In the genomic region with DNA sequence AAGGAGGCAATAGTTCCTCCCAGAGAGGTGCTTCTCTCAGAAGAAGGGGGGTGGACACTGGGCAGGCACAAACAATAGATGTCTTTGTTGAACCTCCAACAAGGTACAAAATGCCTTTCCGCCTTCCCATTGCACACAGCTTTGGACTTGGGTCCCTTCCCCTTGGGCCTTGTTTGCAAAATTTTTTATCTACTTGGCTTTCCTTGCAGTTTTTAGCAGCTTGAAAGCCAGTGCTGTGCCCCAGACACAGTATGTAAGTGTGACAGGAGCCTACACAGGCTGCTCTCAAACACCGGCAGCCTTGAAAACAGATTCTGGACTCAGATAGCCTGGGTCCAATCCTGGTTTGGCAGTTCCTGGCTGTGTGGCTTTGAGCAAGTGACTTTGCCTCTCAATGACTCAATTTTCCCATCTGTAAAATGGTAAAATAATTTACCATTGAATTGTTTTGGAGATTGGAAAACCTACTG, we compare ENCODE assay signal across 1 cellular context.
TF ChIP-seq lines count a peak whose summit lies in the region.

No MANE protein-coding gene starts in this region.

TF ChIP-seq in HepG2, 621 proteins besides CTCF, POLR2A, EP300 and RAD21 (continued from another document and continues in another):
- TF ChIP-seq, protein P1, sequence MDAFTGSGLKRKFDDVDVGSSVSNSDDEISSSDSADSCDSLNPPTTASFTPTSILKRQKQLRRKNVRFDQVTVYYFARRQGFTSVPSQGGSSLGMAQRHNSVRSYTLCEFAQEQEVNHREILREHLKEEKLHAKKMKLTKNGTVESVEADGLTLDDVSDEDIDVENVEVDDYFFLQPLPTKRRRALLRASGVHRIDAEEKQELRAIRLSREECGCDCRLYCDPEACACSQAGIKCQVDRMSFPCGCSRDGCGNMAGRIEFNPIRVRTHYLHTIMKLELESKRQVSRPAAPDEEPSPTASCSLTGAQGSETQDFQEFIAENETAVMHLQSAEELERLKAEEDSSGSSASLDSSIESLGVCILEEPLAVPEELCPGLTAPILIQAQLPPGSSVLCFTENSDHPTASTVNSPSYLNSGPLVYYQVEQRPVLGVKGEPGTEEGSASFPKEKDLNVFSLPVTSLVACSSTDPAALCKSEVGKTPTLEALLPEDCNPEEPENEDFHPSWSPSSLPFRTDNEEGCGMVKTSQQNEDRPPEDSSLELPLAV (CRISPR knock-in tag; conservative IDR thresholded peaks at IDR 0.05; ENCODE audit: low read depth) = no peak
- TF ChIP-seq MXD4 (CRISPR knock-in tag; IDR thresholded peaks at IDR 0.05) (no peak), POLR2AphosphoS2 (IDR thresholded peaks at IDR 0.05; ENCODE audit: low read depth, low read length) (no peak), HOXD1 (CRISPR knock-in tag; IDR thresholded peaks at IDR 0.05) (no peak), ERF (CRISPR knock-in tag; IDR thresholded peaks at IDR 0.05) (no peak), ISX (CRISPR knock-in tag; conservative IDR thresholded peaks at IDR 0.05) (no peak), GTF2F1 (IDR thresholded peaks at IDR 0.05; ENCODE audit: low read length) (no peak), IKZF1 (IDR thresholded peaks at IDR 0.05) (no peak), SP4 (CRISPR knock-in tag; IDR thresholded peaks at IDR 0.05) (no peak), MEIS1 (CRISPR knock-in tag; IDR thresholded peaks at IDR 0.05; ENCODE audit: borderline replicate concordance) (0 out of 2 replicates have a peak, but pooled peaks have one; percentile 86), IKZF4 (CRISPR knock-in tag; IDR thresholded peaks at IDR 0.05; ENCODE audit: borderline replicate concordance, low read depth, not compliant biosample characterization) (no peak), DPF2 (CRISPR knock-in tag; IDR thresholded peaks at IDR 0.05; ENCODE audit: borderline replicate concordance, low read depth) (0 out of 2 replicates have a peak, but pooled peaks have one; percentile 46), ZNF33A (CRISPR knock-in tag; IDR thresholded peaks at IDR 0.05; ENCODE audit: borderline replicate concordance) (no peak), SALL1 (CRISPR knock-in tag; IDR thresholded peaks at IDR 0.05) (peak; percentile 87), ZNF598 (CRISPR knock-in tag; IDR thresholded peaks at IDR 0.05; ENCODE audit: borderline replicate concordance) (no peak), ZNF567 (CRISPR knock-in tag; IDR thresholded peaks at IDR 0.05; ENCODE audit: borderline replicate concordance) (no peak), KMT2B (CRISPR knock-in tag; IDR thresholded peaks at IDR 0.05) (no peak), ZNF180 (CRISPR knock-in tag; IDR thresholded peaks at IDR 0.05; ENCODE audit: borderline replicate concordance, low read depth) (no peak), NFYC (CRISPR knock-in tag; IDR thresholded peaks at IDR 0.05) (no peak), NFKB2 (CRISPR knock-in tag; IDR thresholded peaks at IDR 0.05; ENCODE audit: borderline replicate concordance) (no peak), ZNF605 (CRISPR knock-in tag; IDR thresholded peaks at IDR 0.05) (no peak), ZNF326 (CRISPR knock-in tag; IDR thresholded peaks at IDR 0.05; ENCODE audit: borderline replicate concordance) (no peak), ZFP82 (CRISPR knock-in tag; IDR thresholded peaks at IDR 0.05; ENCODE audit: borderline replicate concordance) (no peak), PRPF4 (IDR thresholded peaks at IDR 0.05; ENCODE audit: low read depth, low read length, poor library complexity, severe bottlenecking) (no peak), KDM4B (CRISPR knock-in tag; IDR thresholded peaks at IDR 0.05) (no peak)
- TF ChIP-seq, protein P2, sequence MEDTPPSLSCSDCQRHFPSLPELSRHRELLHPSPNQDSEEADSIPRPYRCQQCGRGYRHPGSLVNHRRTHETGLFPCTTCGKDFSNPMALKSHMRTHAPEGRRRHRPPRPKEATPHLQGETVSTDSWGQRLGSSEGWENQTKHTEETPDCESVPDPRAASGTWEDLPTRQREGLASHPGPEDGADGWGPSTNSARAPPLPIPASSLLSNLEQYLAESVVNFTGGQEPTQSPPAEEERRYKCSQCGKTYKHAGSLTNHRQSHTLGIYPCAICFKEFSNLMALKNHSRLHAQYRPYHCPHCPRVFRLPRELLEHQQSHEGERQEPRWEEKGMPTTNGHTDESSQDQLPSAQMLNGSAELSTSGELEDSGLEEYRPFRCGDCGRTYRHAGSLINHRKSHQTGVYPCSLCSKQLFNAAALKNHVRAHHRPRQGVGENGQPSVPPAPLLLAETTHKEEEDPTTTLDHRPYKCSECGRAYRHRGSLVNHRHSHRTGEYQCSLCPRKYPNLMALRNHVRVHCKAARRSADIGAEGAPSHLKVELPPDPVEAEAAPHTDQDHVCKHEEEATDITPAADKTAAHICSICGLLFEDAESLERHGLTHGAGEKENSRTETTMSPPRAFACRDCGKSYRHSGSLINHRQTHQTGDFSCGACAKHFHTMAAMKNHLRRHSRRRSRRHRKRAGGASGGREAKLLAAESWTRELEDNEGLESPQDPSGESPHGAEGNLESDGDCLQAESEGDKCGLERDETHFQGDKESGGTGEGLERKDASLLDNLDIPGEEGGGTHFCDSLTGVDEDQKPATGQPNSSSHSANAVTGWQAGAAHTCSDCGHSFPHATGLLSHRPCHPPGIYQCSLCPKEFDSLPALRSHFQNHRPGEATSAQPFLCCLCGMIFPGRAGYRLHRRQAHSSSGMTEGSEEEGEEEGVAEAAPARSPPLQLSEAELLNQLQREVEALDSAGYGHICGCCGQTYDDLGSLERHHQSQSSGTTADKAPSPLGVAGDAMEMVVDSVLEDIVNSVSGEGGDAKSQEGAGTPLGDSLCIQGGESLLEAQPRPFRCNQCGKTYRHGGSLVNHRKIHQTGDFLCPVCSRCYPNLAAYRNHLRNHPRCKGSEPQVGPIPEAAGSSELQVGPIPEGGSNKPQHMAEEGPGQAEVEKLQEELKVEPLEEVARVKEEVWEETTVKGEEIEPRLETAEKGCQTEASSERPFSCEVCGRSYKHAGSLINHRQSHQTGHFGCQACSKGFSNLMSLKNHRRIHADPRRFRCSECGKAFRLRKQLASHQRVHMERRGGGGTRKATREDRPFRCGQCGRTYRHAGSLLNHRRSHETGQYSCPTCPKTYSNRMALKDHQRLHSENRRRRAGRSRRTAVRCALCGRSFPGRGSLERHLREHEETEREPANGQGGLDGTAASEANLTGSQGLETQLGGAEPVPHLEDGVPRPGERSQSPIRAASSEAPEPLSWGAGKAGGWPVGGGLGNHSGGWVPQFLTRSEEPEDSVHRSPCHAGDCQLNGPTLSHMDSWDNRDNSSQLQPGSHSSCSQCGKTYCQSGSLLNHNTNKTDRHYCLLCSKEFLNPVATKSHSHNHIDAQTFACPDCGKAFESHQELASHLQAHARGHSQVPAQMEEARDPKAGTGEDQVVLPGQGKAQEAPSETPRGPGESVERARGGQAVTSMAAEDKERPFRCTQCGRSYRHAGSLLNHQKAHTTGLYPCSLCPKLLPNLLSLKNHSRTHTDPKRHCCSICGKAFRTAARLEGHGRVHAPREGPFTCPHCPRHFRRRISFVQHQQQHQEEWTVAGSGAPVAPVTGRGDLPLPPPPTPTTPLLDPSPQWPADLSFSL (CRISPR knock-in tag; IDR thresholded peaks at IDR 0.05) = no peak
- TF ChIP-seq, protein P3, sequence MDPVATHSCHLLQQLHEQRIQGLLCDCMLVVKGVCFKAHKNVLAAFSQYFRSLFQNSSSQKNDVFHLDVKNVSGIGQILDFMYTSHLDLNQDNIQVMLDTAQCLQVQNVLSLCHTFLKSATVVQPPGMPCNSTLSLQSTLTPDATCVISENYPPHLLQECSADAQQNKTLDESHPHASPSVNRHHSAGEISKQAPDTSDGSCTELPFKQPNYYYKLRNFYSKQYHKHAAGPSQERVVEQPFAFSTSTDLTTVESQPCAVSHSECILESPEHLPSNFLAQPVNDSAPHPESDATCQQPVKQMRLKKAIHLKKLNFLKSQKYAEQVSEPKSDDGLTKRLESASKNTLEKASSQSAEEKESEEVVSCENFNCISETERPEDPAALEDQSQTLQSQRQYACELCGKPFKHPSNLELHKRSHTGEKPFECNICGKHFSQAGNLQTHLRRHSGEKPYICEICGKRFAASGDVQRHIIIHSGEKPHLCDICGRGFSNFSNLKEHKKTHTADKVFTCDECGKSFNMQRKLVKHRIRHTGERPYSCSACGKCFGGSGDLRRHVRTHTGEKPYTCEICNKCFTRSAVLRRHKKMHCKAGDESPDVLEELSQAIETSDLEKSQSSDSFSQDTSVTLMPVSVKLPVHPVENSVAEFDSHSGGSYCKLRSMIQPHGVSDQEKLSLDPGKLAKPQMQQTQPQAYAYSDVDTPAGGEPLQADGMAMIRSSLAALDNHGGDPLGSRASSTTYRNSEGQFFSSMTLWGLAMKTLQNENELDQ (CRISPR knock-in tag; IDR thresholded peaks at IDR 0.05; ENCODE audit: borderline replicate concordance) = no peak
- TF ChIP-seq, protein P4, sequence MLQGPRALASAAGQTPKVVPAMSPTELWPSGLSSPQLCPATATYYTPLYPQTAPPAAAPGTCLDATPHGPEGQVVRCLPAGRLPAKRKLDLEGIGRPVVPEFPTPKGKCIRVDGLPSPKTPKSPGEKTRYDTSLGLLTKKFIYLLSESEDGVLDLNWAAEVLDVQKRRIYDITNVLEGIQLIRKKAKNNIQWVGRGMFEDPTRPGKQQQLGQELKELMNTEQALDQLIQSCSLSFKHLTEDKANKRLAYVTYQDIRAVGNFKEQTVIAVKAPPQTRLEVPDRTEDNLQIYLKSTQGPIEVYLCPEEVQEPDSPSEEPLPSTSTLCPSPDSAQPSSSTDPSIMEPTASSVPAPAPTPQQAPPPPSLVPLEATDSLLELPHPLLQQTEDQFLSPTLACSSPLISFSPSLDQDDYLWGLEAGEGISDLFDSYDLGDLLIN (CRISPR knock-in tag; IDR thresholded peaks at IDR 0.05; ENCODE audit: borderline replicate concordance) = no peak
- TF ChIP-seq, protein P5, sequence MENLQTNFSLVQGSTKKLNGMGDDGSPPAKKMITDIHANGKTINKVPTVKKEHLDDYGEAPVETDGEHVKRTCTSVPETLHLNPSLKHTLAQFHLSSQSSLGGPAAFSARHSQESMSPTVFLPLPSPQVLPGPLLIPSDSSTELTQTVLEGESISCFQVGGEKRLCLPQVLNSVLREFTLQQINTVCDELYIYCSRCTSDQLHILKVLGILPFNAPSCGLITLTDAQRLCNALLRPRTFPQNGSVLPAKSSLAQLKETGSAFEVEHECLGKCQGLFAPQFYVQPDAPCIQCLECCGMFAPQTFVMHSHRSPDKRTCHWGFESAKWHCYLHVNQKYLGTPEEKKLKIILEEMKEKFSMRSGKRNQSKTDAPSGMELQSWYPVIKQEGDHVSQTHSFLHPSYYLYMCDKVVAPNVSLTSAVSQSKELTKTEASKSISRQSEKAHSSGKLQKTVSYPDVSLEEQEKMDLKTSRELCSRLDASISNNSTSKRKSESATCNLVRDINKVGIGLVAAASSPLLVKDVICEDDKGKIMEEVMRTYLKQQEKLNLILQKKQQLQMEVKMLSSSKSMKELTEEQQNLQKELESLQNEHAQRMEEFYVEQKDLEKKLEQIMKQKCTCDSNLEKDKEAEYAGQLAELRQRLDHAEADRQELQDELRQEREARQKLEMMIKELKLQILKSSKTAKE (CRISPR knock-in tag; IDR thresholded peaks at IDR 0.05; ENCODE audit: borderline replicate concordance) = no peak; the same call in 1 of the 2 replicates
- TF ChIP-seq, protein P6, sequence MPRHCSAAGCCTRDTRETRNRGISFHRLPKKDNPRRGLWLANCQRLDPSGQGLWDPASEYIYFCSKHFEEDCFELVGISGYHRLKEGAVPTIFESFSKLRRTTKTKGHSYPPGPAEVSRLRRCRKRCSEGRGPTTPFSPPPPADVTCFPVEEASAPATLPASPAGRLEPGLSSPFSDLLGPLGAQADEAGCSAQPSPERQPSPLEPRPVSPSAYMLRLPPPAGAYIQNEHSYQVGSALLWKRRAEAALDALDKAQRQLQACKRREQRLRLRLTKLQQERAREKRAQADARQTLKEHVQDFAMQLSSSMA (CRISPR knock-in tag; IDR thresholded peaks at IDR 0.05) = no peak
- TF ChIP-seq, protein P7, sequence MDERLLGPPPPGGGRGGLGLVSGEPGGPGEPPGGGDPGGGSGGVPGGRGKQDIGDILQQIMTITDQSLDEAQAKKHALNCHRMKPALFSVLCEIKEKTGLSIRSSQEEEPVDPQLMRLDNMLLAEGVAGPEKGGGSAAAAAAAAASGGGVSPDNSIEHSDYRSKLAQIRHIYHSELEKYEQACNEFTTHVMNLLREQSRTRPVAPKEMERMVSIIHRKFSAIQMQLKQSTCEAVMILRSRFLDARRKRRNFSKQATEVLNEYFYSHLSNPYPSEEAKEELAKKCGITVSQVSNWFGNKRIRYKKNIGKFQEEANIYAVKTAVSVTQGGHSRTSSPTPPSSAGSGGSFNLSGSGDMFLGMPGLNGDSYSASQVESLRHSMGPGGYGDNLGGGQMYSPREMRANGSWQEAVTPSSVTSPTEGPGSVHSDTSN (CRISPR knock-in tag; IDR thresholded peaks at IDR 0.05) = no peak
- TF ChIP-seq, protein P8, sequence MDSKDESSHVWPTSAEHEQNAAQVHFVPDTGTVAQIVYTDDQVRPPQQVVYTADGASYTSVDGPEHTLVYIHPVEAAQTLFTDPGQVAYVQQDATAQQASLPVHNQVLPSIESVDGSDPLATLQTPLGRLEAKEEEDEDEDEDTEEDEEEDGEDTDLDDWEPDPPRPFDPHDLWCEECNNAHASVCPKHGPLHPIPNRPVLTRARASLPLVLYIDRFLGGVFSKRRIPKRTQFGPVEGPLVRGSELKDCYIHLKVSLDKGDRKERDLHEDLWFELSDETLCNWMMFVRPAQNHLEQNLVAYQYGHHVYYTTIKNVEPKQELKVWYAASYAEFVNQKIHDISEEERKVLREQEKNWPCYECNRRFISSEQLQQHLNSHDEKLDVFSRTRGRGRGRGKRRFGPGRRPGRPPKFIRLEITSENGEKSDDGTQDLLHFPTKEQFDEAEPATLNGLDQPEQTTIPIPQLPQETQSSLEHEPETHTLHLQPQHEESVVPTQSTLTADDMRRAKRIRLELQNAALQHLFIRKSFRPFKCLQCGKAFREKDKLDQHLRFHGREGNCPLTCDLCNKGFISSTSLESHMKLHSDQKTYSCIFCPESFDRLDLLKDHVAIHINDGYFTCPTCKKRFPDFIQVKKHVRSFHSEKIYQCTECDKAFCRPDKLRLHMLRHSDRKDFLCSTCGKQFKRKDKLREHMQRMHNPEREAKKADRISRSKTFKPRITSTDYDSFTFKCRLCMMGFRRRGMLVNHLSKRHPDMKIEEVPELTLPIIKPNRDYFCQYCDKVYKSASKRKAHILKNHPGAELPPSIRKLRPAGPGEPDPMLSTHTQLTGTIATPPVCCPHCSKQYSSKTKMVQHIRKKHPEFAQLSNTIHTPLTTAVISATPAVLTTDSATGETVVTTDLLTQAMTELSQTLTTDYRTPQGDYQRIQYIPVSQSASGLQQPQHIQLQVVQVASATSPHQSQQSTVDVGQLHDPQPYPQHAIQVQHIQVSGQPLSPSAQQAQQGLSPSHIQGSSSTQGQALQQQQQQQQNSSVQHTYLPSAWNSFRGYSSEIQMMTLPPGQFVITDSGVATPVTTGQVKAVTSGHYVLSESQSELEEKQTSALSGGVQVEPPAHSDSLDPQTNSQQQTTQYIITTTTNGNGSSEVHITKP (CRISPR knock-in tag; IDR thresholded peaks at IDR 0.05; ENCODE audit: low read depth) = no peak
- TF ChIP-seq, protein P9, sequence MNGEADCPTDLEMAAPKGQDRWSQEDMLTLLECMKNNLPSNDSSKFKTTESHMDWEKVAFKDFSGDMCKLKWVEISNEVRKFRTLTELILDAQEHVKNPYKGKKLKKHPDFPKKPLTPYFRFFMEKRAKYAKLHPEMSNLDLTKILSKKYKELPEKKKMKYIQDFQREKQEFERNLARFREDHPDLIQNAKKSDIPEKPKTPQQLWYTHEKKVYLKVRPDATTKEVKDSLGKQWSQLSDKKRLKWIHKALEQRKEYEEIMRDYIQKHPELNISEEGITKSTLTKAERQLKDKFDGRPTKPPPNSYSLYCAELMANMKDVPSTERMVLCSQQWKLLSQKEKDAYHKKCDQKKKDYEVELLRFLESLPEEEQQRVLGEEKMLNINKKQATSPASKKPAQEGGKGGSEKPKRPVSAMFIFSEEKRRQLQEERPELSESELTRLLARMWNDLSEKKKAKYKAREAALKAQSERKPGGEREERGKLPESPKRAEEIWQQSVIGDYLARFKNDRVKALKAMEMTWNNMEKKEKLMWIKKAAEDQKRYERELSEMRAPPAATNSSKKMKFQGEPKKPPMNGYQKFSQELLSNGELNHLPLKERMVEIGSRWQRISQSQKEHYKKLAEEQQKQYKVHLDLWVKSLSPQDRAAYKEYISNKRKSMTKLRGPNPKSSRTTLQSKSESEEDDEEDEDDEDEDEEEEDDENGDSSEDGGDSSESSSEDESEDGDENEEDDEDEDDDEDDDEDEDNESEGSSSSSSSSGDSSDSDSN (CRISPR knock-in tag; IDR thresholded peaks at IDR 0.05) = peak; percentile 28; the same call in 1 of the 2 replicates
